26 cellular contexts compared by ENCODE assay signal in genomic region chr12:19681007-19681406, GRCh38.
DNase-seq lines count a peak whose midpoint lies in the region; ATAC-seq and TF ChIP-seq lines count a peak whose summit lies in the region.
"Had no signal": no experiment of that assay in that cellular context is flagged by ENCODE, and none has a peak within 500 bp of the region (broad histone marks: within the 10 kb centered on the region; RNA-seq: fewer than 3 reads in every experiment).

No MANE protein-coding gene starts in this region.

- no peaks in the 10 kb centered on the region for H3K27me3 ChIP-seq in GM23338 (ENCODE audit: insufficient read depth)
- no peaks in the 10 kb centered on the region for H3K27me3 ChIP-seq in mesendoderm (ENCODE audit: insufficient read depth, low read length, poor library complexity)
- no peaks in the 10 kb centered on the region for H3K27me3 ChIP-seq in stomach
- H3K27me3 ChIP-seq: cardiac muscle cell, colonic mucosa, heart left ventricle, right atrium auricular region had no signal

- H2BK15ac ChIP-seq in mesendoderm (replicated peaks; ENCODE audit: low read depth), result no peak overlapping the region

- no peaks in the 10 kb centered on the region for H4K20me1 ChIP-seq in GM23338 (replicated peaks; ENCODE audit: insufficient read depth)

- H3K27ac ChIP-seq in GM23338 (ENCODE audit: low read depth) (no peak overlapping the region), mesendoderm (ENCODE audit: low read depth, low read length) (no peak overlapping the region), stomach (no peak overlapping the region)
- H3K27ac ChIP-seq: cardiac muscle cell, colonic mucosa, heart left ventricle, right atrium auricular region, WERI-Rb-1 had no signal

- no peak overlapping the region for H3K27ac Mint-ChIP-seq in GM23338
- H3K27ac Mint-ChIP-seq: activated CD4-positive, alpha-beta T cell treated with anti-CD3 and anti-CD28 coated beads, Interleukin-2, amount 10 ng/mL, durations not matched to agents 7 days and 5 days; activated naive CD4-positive, alpha-beta T cell treated with anti-CD3 and anti-CD28 coated beads, Interleukin-2, amount 50 U/mL, for 24 hours; activated T-helper 17 cell treated with anti-CD3 and anti-CD28 coated beads, Interleukin-2, amount 50 U/mL, for 72 hours; B cell; type B pancreatic cell had no signal

- H2BK120ac ChIP-seq in mesendoderm (ENCODE audit: low read depth, low read length), result no peak overlapping the region

- no peak overlapping the region for H3K4me2 ChIP-seq in GM23338
- H3K4me2 ChIP-seq in mesendoderm (ENCODE audit: low read length), result no peak overlapping the region

- intact Hi-C loops in stomach (cut with DNase I; ENCODE audit: low total_unique reads), result no loop called here

- no peaks in the 10 kb centered on the region; the same call in 1 of the 2 replicates for H3K9me2 ChIP-seq in GM23338 (ENCODE audit: insufficient read depth)

- H3K4me3 ChIP-seq in GM23338, result no peak overlapping the region
- H3K4me3 ChIP-seq in mesendoderm (ENCODE audit: low read length), result no peak overlapping the region
- no peak overlapping the region for H3K4me3 ChIP-seq in stomach
- H3K4me3 ChIP-seq: cardiac muscle cell, colonic mucosa, heart left ventricle, lung, right atrium auricular region had no signal

- H2AFZ ChIP-seq in GM23338, result peak overlapping the region; percentile 28; the same call in 1 of the 2 replicates

- H3K23ac ChIP-seq in mesendoderm (ENCODE audit: low read length), result no peak overlapping the region

- peaks cover 9% of the 10 kb centered on the region; the same call in 2 of the 3 replicates for H3K9me3 Mint-ChIP-seq in GM23338

- no peak overlapping the region for H2AK5ac ChIP-seq in mesendoderm (ENCODE audit: low read length)

- H3K9ac ChIP-seq in mesendoderm (ENCODE audit: low read length), result no peak overlapping the region

- H3K36me3 Mint-ChIP-seq in GM23338 (ENCODE audit: low read depth), result peaks cover 4% of the 10 kb centered on the region; the same call in 2 of the 3 replicates

- no peaks in the 10 kb centered on the region for H3K36me3 ChIP-seq in GM23338 (ENCODE audit: insufficient read depth)
- H3K36me3 ChIP-seq in mesendoderm (ENCODE audit: control insufficient read depth, insufficient read depth, low read length), result no peaks in the 10 kb centered on the region
- no peaks in the 10 kb centered on the region for H3K36me3 ChIP-seq in stomach
- H3K36me3 ChIP-seq: cardiac muscle cell, colonic mucosa, heart left ventricle, right atrium auricular region, WERI-Rb-1 had no signal

- DNase-seq in NCI-H748 (lab: John Stamatoyannopoulos, UW; ENCODE audit: unreplicated experiment) (peak; percentile 2), NCI-H748 treated with DMSO at 0.1 percent for 48 hours (lab: John Stamatoyannopoulos, UW) (no peak), GM23338 (ENCODE audit: low spot score) (peak; percentile 41), UCSD-AML1 (lab: John Stamatoyannopoulos, UW; ENCODE audit: unreplicated experiment) (peak; percentile 8), mesendoderm (peak; percentile 34), ACHN (no peak), stomach (no peak)
- no peak for DNase-seq in stimulated activated CD4-positive, alpha-beta T cell treated with anti-CD3 and anti-CD28 coated beads, Interleukin-4, amount 100 ng/mL, for 24 hours
- DNase-seq: activated CD4-positive, alpha-beta T cell treated with anti-CD3 and anti-CD28 coated beads, Interleukin-2, amount 10 ng/mL, durations not matched to agents 7 days and 5 days; activated CD8-positive, alpha-beta memory T cell treated with anti-CD3 and anti-CD28 coated beads, Interleukin-2, amount 50 U/mL, for 4 hours; colonic mucosa; DMS79 treated with DMSO at 0.1 percent for 48 hours; effector CD8-positive, alpha-beta T cell; heart left ventricle; NCI-H526 treated with DMSO at 0.1 percent for 48 hours; stimulated activated CD4-positive, alpha-beta T cell treated with anti-CD3 and anti-CD28 coated beads, Interleukin-2, amount 100 ng/mL, for 24 hours; substantia nigra; WERI-Rb-1 had no signal

- no peak overlapping the region for H3K4me3 Mint-ChIP-seq in GM23338
- H3K4me3 Mint-ChIP-seq: activated CD4-positive, alpha-beta T cell treated with anti-CD3 and anti-CD28 coated beads, Interleukin-2, amount 10 ng/mL, durations not matched to agents 7 days and 5 days; activated naive CD4-positive, alpha-beta T cell treated with anti-CD3 and anti-CD28 coated beads, Interleukin-2, amount 50 U/mL, for 24 hours; activated T-helper 17 cell treated with anti-CD3 and anti-CD28 coated beads, Interleukin-2, amount 50 U/mL, for 72 hours; B cell; type B pancreatic cell had no signal

- peaks cover 0 to 3% (median 1%) of the 10 kb centered on the region in 4 donors for H3K9me3 ChIP-seq in stomach
- H3K9me3 ChIP-seq: Caco-2, colonic mucosa had no signal

- peaks cover 11% of the 10 kb centered on the region for H3K27me3 Mint-ChIP-seq in GM23338 (ENCODE audit: insufficient read depth, low read depth, poor library complexity)
- H3K27me3 Mint-ChIP-seq: activated naive CD4-positive, alpha-beta T cell treated with anti-CD3 and anti-CD28 coated beads, Interleukin-2, amount 50 U/mL, for 24 hours; activated T-helper 17 cell treated with anti-CD3 and anti-CD28 coated beads, Interleukin-2, amount 50 U/mL, for 72 hours; B cell had no signal

- no CpG with 5 or more reads among the region's 3 CpGs for WGBS in mesendoderm (ENCODE audit: extremely low coverage, insufficient coverage, low lambda C conversion rate)
- WGBS in stomach, 5 donors, result 76 to 94% (median 89%) methylated on average over 3 of the region's 3 CpGs

- H4K8ac ChIP-seq in mesendoderm (ENCODE audit: low read depth, low read length), result no peak overlapping the region

- H3K4me1 ChIP-seq in GM23338 (ENCODE audit: insufficient read depth) (no peaks in the 10 kb centered on the region), mesendoderm (ENCODE audit: control insufficient read depth, low read depth, low read length) (no peaks in the 10 kb centered on the region), stomach (peaks cover 0 to 7% (median 0%) of the 10 kb centered on the region in 4 donors)
- H3K4me1 ChIP-seq: Caco-2, colonic mucosa, right atrium auricular region had no signal

- ATAC-seq in GM23338, result no peak; the same call in 2 of the 3 replicates
- ATAC-seq: activated T-helper 17 cell treated with anti-CD3 and anti-CD28 coated beads, Interleukin-2, amount 50 U/mL, for 72 hours; heart left ventricle had no signal

- H3K56ac ChIP-seq in mesendoderm (ENCODE audit: low read length), result no peak overlapping the region

- TF ChIP-seq EP300 in stomach (IDR thresholded peaks at IDR 0.05), result no peak

- peaks cover 3% of the 10 kb centered on the region; the same call in 2 of the 3 replicates for H3K4me1 Mint-ChIP-seq in GM23338
- H3K4me1 Mint-ChIP-seq: B cell had no signal

- in situ Hi-C loops in ACHN (cut with HindIII; ENCODE audit: low pct_ligation_motif_present, low pct_unique_long_range_greater_than_20kb, low sequenced_read_pairs), result no loop called here

- H3F3A ChIP-seq in GM23338 (replicated peaks; ENCODE audit: low read depth), result no peaks in the 10 kb centered on the region

- no peak for TF ChIP-seq POLR2A in stomach (IDR thresholded peaks at IDR 0.05)

- H4K5ac ChIP-seq in mesendoderm (ENCODE audit: low read length), result no peak overlapping the region

- H3K79me1 ChIP-seq in mesendoderm (ENCODE audit: low read length), result no peaks in the 10 kb centered on the region

- H2BK5ac ChIP-seq in mesendoderm (ENCODE audit: low read length), result no peak overlapping the region

- TF ChIP-seq CTCF in GM23338 (conservative IDR thresholded peaks at IDR 0.05; ENCODE audit: low read depth in 2 of 2) (peak; percentile 38 to 65), stomach (IDR thresholded peaks at IDR 0.05) (no peak)

- no peak overlapping the region for H3K4ac ChIP-seq in mesendoderm (ENCODE audit: low read depth, low read length)

- H3K18ac ChIP-seq in mesendoderm (ENCODE audit: low read length), result no peak overlapping the region

- H3K79me2 ChIP-seq in GM23338 (replicated peaks; ENCODE audit: insufficient read depth) (no peaks in the 10 kb centered on the region), mesendoderm (ENCODE audit: control insufficient read depth, insufficient read depth, low read length) (no peaks in the 10 kb centered on the region)

TF ChIP-seq in GM23338, 12 proteins besides CTCF, POLR2A, EP300 and RAD21 (continues in another document):
- TF ChIP-seq CREB1 (CRISPR knock-in tag; IDR thresholded peaks at IDR 0.05; ENCODE audit: low read depth) (no peak), EZH2phosphoT487 (IDR thresholded peaks at IDR 0.05; ENCODE audit: unreplicated experiment) (no peak), POLR2AphosphoS5 (IDR thresholded peaks at IDR 0.05; ENCODE audit: low read depth) (no peak), ETS1 (IDR thresholded peaks at IDR 0.05) (no peak), NANOG (IDR thresholded peaks at IDR 0.05; ENCODE audit: borderline replicate concordance) (no peak)

Comparison
In these comparisons a context has a peak if more than half of its experiments do, and no peak if none do; other contexts are left out.
1. DNase-seq: peak in NCI-H748 (single experiment), GM23338 (single experiment), UCSD-AML1 (single experiment) and mesendoderm (single experiment); none in NCI-H748 treated with DMSO at 0.1 percent for 48 hours (single experiment), ACHN (single experiment), stomach (single experiment) and stimulated activated CD4-positive, alpha-beta T cell treated with anti-CD3 and anti-CD28 coated beads, Interleukin-4, amount 100 ng/mL, for 24 hours (single experiment).
2. CTCF ChIP-seq: peak in GM23338 (2 of 2); none in stomach (0 of 7).